Comparison of ENCODE assay signal across 18 cellular contexts in genomic region chr1:121515235-121515634, GRCh38.
"Had no signal": no experiment of that assay in that cellular context is flagged by ENCODE, and none has a peak within 500 bp of the region (broad histone marks: within the 10 kb centered on the region; RNA-seq: fewer than 3 reads in every experiment).

No MANE protein-coding gene starts in this region.

- H3K9me3 ChIP-seq: neutrophil, pancreas, right lobe of liver, uterus had no signal

- H3K27ac Mint-ChIP-seq: WTC11 had no signal

- H3K27me3 ChIP-seq: pancreas, right lobe of liver had no signal

- H3K4me3 Mint-ChIP-seq: stimulated activated naive CD8-positive, alpha-beta T cell treated with anti-CD3 and anti-CD28 coated beads, Interleukin-15, Interleukin-2, amounts not matched to agents 100 ng/mL and 50 ng/mL, for 24 hours; T-helper 1 cell treated with Interleukin-12 subunit alpha and Interleukin-12 subunit beta and Interleukin-4 antibody, amounts not matched to agents 30 μg/mL and 1 μg/mL, for 36 hours; WTC11 had no signal

- H3K27me3 Mint-ChIP-seq: naive thymus-derived CD8-positive, alpha-beta T cell; stimulated activated naive CD8-positive, alpha-beta T cell treated with anti-CD3 and anti-CD28 coated beads, Interleukin-15, Interleukin-2, amounts not matched to agents 100 ng/mL and 50 ng/mL, for 24 hours had no signal

- H3K4me3 ChIP-seq: breast epithelium, pancreas, right lobe of liver, transverse colon, uterus had no signal

- ATAC-seq: left cardiac atrium; naive thymus-derived CD8-positive, alpha-beta T cell; pancreas; right lobe of liver; WTC11 had no signal

- H3K36me3 ChIP-seq: breast epithelium, neutrophil, pancreas, right lobe of liver, transverse colon, uterus had no signal

- DNase-seq: activated CD4-positive, alpha-beta T cell treated with anti-CD3 and anti-CD28 coated beads for 48 hours; activated T-cell treated with anti-CD3 and anti-CD28 coated beads for 4 hours; dermis blood vessel endothelial cell; left cardiac atrium; mesenchymal stem cell; naive thymus-derived CD8-positive, alpha-beta T cell; pancreas; right lobe of liver; small intestine; stimulated activated CD4-positive, alpha-beta T cell treated with anti-CD3 and anti-CD28 coated beads, Interleukin-15, amount 100 ng/mL, for 24 hours; stimulated activated CD4-positive, alpha-beta T cell treated with anti-CD3 and anti-CD28 coated beads, Interleukin-2, amount 100 ng/mL, for 48 hours; transverse colon; uterus had no signal

- H3K27ac ChIP-seq: breast epithelium, neutrophil, uterus had no signal

- H3K4me1 ChIP-seq: breast epithelium, pancreas, uterus had no signal
